10 cellular contexts compared by ENCODE assay signal in genomic region chr12:69329669-69330428, GRCh38. TPM values are rescaled to one million over a fixed set of nuclear protein-coding genes. Genes with fewer than 3 reads are reported as not detected.
A peak's percentile ranks its signal among the peaks of the same experiment; 100 is the strongest.
DNase-seq lines count a peak whose midpoint lies in the region; ATAC-seq and TF ChIP-seq lines count a peak whose summit lies in the region.
"Had no signal": no experiment of that assay in that cellular context is flagged by ENCODE, and none has a peak within 500 bp of the region (broad histone marks: within the 10 kb centered on the region; RNA-seq: fewer than 3 reads in every experiment).

No MANE protein-coding gene starts in this region.

- peaks cover 0 to 5% of the 10 kb centered on the region in 2 donors for H3K36me3 Mint-ChIP-seq in activated naive CD4-positive, alpha-beta T cell treated with anti-CD3 and anti-CD28 coated beads, Interleukin-2, amount 50 U/mL, for 72 hours
- H3K36me3 Mint-ChIP-seq in natural killer cell: no peaks in the 10 kb centered on the region
- H3K36me3 Mint-ChIP-seq: brain had no signal

- H3K27me3 ChIP-seq in DND-41 (ENCODE audit: insufficient read depth, low read length, poor library complexity): peaks cover 15% of the 10 kb centered on the region

- no peak overlapping the region for H3K27ac ChIP-seq in DND-41 (ENCODE audit: low read length)

- H3K4me3 Mint-ChIP-seq in natural killer cell: peak overlapping the region; percentile 95

- no peak for ATAC-seq in DND-41 (ENCODE audit: insufficient read depth, low read depth)
- peak; percentile 11 to 46 for ATAC-seq in activated naive CD4-positive, alpha-beta T cell treated with anti-CD3 and anti-CD28 coated beads, Interleukin-2, amount 50 U/mL, for 72 hours
- peak; percentile 30 to 44 (median 30) for ATAC-seq in natural killer cell

- TF ChIP-seq CTCF in DND-41 (IDR thresholded peaks at IDR 0.05; ENCODE audit: borderline replicate concordance, extremely low read depth, low read length, poor library complexity, severe bottlenecking) (no peak), natural killer cell (IDR thresholded peaks at IDR 0.05) (no peak)

- peaks cover 0 to 2% of the 10 kb centered on the region in 2 donors for H3K27me3 Mint-ChIP-seq in natural killer cell (ENCODE audit: low read depth in 2 of 2)

- peaks cover 17 to 21% of the 10 kb centered on the region in 2 donors for H3K4me1 Mint-ChIP-seq in natural killer cell

- H2AFZ ChIP-seq in DND-41 (ENCODE audit: low read depth, low read length): 0 out of 2 replicates have a peak overlapping the region, but pooled peaks have one; percentile 89

- H3K4me3 ChIP-seq in DND-41 (ENCODE audit: low read depth in 1 of 2, low read length in 2 of 2): no peak overlapping the region

- H3K27ac Mint-ChIP-seq in activated naive CD4-positive, alpha-beta T cell treated with anti-CD3 and anti-CD28 coated beads, Interleukin-2, amount 50 U/mL, for 72 hours: peak overlapping the region; percentile 85 to 93
- H3K27ac Mint-ChIP-seq in natural killer cell: peak overlapping the region; percentile 93 to 94

- peaks cover 16% of the 10 kb centered on the region for H3K4me1 ChIP-seq in DND-41 (ENCODE audit: insufficient read depth, low read length)

- intact Hi-C loops in natural killer cell (cut with micrococcal nuclease): no loop called here

- no peak overlapping the region for H3K9ac ChIP-seq in DND-41 (ENCODE audit: low read depth, low read length)

- DNase-seq in DND-41 (no peak), NOMO-1 treated with DMSO at 0.1 percent for 48 hours (lab: John Stamatoyannopoulos, UW; ENCODE audit: unreplicated experiment) (peak; percentile 81), natural killer cell (no peak), foreskin melanocyte (no peak), KG1 (lab: John Stamatoyannopoulos, UW) (no peak), NCI-H524 treated with DMSO at 0.1 percent for 48 hours (lab: John Stamatoyannopoulos, UW) (no peak), GM19238 (ENCODE audit: insufficient read length, low spot score) (no peak)
- peak in 1 of 2 donors; percentile 15 for DNase-seq in activated naive CD4-positive, alpha-beta T cell treated with anti-CD3 and anti-CD28 coated beads, Interleukin-2, amount 50 U/mL, for 72 hours (ENCODE audit: low spot score in 2 of 2)

- no peaks in the 10 kb centered on the region for H3K79me2 ChIP-seq in DND-41 (ENCODE audit: insufficient read depth, low read length)

- no peaks in the 10 kb centered on the region for H4K20me1 ChIP-seq in DND-41 (ENCODE audit: insufficient read depth, low read length)

- H3K9me3 Mint-ChIP-seq in activated naive CD4-positive, alpha-beta T cell treated with anti-CD3 and anti-CD28 coated beads, Interleukin-2, amount 50 U/mL, for 72 hours: peaks cover 0 to 3% of the 10 kb centered on the region in 2 donors
- H3K9me3 Mint-ChIP-seq in natural killer cell: no peaks in the 10 kb centered on the region

- no peak overlapping the region for H3K4me2 ChIP-seq in DND-41 (ENCODE audit: insufficient read depth, low read length)

- H3K36me3 ChIP-seq in DND-41 (ENCODE audit: insufficient read depth, low read length): no peaks in the 10 kb centered on the region

- H3K9me3 ChIP-seq in DND-41 (ENCODE audit: insufficient read depth, low read length, severe bottlenecking): no peaks in the 10 kb centered on the region

RNA-seq across cellular contexts. Expression of gene LYZ, which starts 18.3 kb away (rescaled TPM):
- total RNA-seq in activated naive CD4-positive, alpha-beta T cell treated with anti-CD3 and anti-CD28 coated beads, Interleukin-2, amount 50 U/mL, for 72 hours: under 1 TPM in 1 of 2 donors, not detected in 1; 0.30 TPM
- 100 to 1,000 TPM in 2 of 3 donors, 10 to 100 TPM in 1; 83.1 to 337 (median 146) TPM for total RNA-seq in natural killer cell
- total RNA-seq: glomerular endothelial cell had no signal

RNA-seq across cellular contexts. Expression of gene YEATS4, which starts 29.7 kb away (rescaled TPM):
- total RNA-seq in activated naive CD4-positive, alpha-beta T cell treated with anti-CD3 and anti-CD28 coated beads, Interleukin-2, amount 50 U/mL, for 72 hours: 10 to 100 TPM; 34.2 to 57.3 TPM
- 10 to 100 TPM; 18.2 to 23.9 (median 20.3) TPM for total RNA-seq in natural killer cell

Comparison
In these comparisons a context has a peak if more than half of its experiments do, and no peak if none do; other contexts are left out.
1. RNA of gene LYZ, which starts 18.3 kb away (total RNA-seq): 83.1 to 337 TPM in natural killer cell; 0.30 TPM in activated naive CD4-positive, alpha-beta T cell treated with anti-CD3 and anti-CD28 coated beads, Interleukin-2, amount 50 U/mL, for 72 hours; every median in the first group is over 10 times any median in the second.